10 cellular contexts compared by ENCODE assay signal in the genomic region with DNA sequence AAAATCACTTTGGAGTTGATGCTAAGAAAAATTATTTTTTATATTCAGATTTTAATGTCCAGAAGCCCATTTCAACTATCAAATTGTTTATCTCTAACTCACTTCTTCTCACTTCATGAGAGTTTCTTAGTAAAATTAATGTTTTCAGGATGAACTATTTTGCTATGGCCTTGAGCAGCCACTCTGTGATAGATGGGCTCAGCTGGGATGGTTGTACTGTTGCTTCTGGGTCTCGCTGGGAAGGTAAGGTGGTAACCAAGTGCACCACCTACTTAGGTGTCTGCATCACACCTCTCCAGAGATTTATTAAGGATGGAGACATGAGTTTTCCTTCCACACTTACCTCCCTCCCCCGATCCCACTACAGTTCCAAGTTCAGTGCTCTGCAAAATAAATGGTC.
"Had no signal": no experiment of that assay in that cellular context is flagged by ENCODE, and none has a peak within 500 bp of the region (broad histone marks: within the 10 kb centered on the region; RNA-seq: fewer than 3 reads in every experiment).

No MANE protein-coding gene starts in this region.

- H3K4me1 ChIP-seq: HAP-1 had no signal

- H3K27ac ChIP-seq: GM23248 had no signal

- H3K4me3 Mint-ChIP-seq: H9, HFFc6 had no signal

- DNase-seq: GM23248, GOT3, H7, H9, HCEC 1CT, HFFc6 had no signal

- H3K4me3 ChIP-seq: GM23248, HAP-1 had no signal

- H3K9ac ChIP-seq: GM23248 had no signal

- H3K9me3 ChIP-seq: HAP-1 had no signal

- H3K4me1 Mint-ChIP-seq: H9 had no signal

- ATAC-seq: HCT116 had no signal

- H3K36me3 ChIP-seq: HAP-1 had no signal

- FAIRE-seq: H1, H54 had no signal

- H2AFZ ChIP-seq: GM23248 had no signal

- H3K27ac Mint-ChIP-seq: H9, HFFc6 had no signal
